ENCODE assay signal across 15 cellular contexts in genomic region chr21:39533545-39534226, GRCh38.
"Had no signal": no experiment of that assay in that cellular context is flagged by ENCODE, and none has a peak within 500 bp of the region (broad histone marks: within the 10 kb centered on the region; RNA-seq: fewer than 3 reads in every experiment).

No MANE protein-coding gene starts in this region.

- ATAC-seq: heart left ventricle; left lung; natural killer cell treated with Interleukin-12 subunit alpha and Interleukin-12 subunit beta and Interleukin-15 and Interleukin-18, amount 100 ng/mL, for 72 hours; sciatic nerve had no signal

- DNase-seq: activated CD4-positive, alpha-beta T cell treated with anti-CD3 and anti-CD28 coated beads, Interleukin-2, amount 10 ng/mL, durations not matched to agents 24 days and 14 days; activated naive CD4-positive, alpha-beta T cell; aorta; foreskin melanocyte; heart left ventricle; islet precursor cell; left lung; occipital lobe; stimulated activated CD4-positive, alpha-beta T cell treated with anti-CD3 and anti-CD28 coated beads, Interleukin-2, amount 100 ng/mL, for 24 hours; stimulated activated naive CD4-positive, alpha-beta T cell; T-helper 9 cell; upper lobe of left lung had no signal

- H3K36me3 ChIP-seq: breast epithelium, heart left ventricle, left lung, upper lobe of left lung had no signal

- H3K4me3 ChIP-seq: breast epithelium, heart left ventricle, left lung, upper lobe of left lung had no signal

- H3K27me3 ChIP-seq: breast epithelium, heart left ventricle, left lung, upper lobe of left lung had no signal
